12 cellular contexts compared by ENCODE assay signal in the genomic region with DNA sequence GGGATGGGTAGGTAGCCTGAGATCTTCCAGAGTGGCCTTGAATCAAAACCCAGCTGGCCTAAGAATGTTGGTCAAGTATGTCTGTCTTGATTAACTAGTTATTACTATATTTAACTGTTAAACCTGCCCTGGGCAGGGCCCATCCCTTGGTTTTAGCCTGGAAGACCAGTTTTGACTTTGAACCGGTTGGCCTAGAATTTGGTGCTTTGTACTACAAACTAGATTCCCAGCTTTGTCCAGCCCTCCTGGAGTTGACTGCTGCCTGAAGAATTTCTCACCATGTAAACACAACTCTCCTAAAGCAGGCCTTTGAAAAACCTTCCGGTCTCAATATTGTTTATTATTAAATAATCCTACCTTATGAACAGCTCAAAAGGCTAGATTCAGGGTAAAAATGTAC. TPM values are rescaled to one million over a fixed set of nuclear protein-coding genes. Genes with fewer than 3 reads are reported as not detected.
DNase-seq lines count a peak whose midpoint lies in the region; ATAC-seq and TF ChIP-seq lines count a peak whose summit lies in the region.
"Had no signal": no experiment of that assay in that cellular context is flagged by ENCODE, and none has a peak within 500 bp of the region (broad histone marks: within the 10 kb centered on the region; RNA-seq: fewer than 3 reads in every experiment).

No MANE protein-coding gene starts in this region.

- ATAC-seq in left lung = peak; percentile 4
- ATAC-seq in T-helper 17 cell = no peak

- H3K4me3 ChIP-seq in left lung = no peak overlapping the region

- intact Hi-C loops in left lung (cut with DNase I) = no loop called here

- H3K27me3 ChIP-seq in left lung = no peaks in the 10 kb centered on the region

- H3K4me3 Mint-ChIP-seq in type B pancreatic cell (peak overlapping the region; percentile 46), T-helper 17 cell (no peak overlapping the region)
- H3K4me3 Mint-ChIP-seq: CD4-positive, CD25-positive, alpha-beta regulatory T cell had no signal

- H3K4me1 Mint-ChIP-seq in type B pancreatic cell (ENCODE audit: unreplicated experiment) (peaks cover 29% of the 10 kb centered on the region), T-helper 17 cell (peaks cover 29% of the 10 kb centered on the region)

- no peaks in the 10 kb centered on the region for H3K36me3 ChIP-seq in left lung
- H3K36me3 ChIP-seq: WERI-Rb-1 had no signal

- H3K36me3 Mint-ChIP-seq in type B pancreatic cell (no peaks in the 10 kb centered on the region), T-helper 17 cell (ENCODE audit: low read depth) (no peaks in the 10 kb centered on the region)

- peaks cover 8 to 32% of the 10 kb centered on the region in 2 donors for H3K4me1 ChIP-seq in left lung

- DNase-seq in DMS53 (lab: John Stamatoyannopoulos, UW) (peak; percentile 23), DMS53 treated with DMSO at 0.1 percent for 48 hours (lab: John Stamatoyannopoulos, UW; ENCODE audit: unreplicated experiment) (no peak), left lung (no peak), type B pancreatic cell (ENCODE audit: extremely low spot score, unreplicated experiment) (no peak), GM03348 (ENCODE audit: low spot score) (no peak), T-helper 17 cell (no peak)
- DNase-seq: 8988T; CD4-positive, CD25-positive, alpha-beta regulatory T cell; islet precursor cell; stimulated activated CD4-positive, alpha-beta T cell treated with anti-CD3 and anti-CD28 coated beads, Interleukin-12 subunit alpha, Interleukin-12 subunit beta, amount 100 ng/mL, for 4 hours; WERI-Rb-1 had no signal

- H3K9me3 ChIP-seq in left lung = no peaks in the 10 kb centered on the region
- H3K9me3 ChIP-seq in T-helper 17 cell (ENCODE audit: control insufficient read depth, low read length, poor library complexity, severe bottlenecking) = no peaks in the 10 kb centered on the region

- H3K9me3 Mint-ChIP-seq in type B pancreatic cell = no peaks in the 10 kb centered on the region

- H3K27ac Mint-ChIP-seq in type B pancreatic cell = peak overlapping the region; percentile 96
- no peak overlapping the region for H3K27ac Mint-ChIP-seq in T-helper 17 cell
- H3K27ac Mint-ChIP-seq: CD4-positive, CD25-positive, alpha-beta regulatory T cell had no signal

- no peak overlapping the region for H3K27ac ChIP-seq in left lung
- H3K27ac ChIP-seq: WERI-Rb-1 had no signal

- TF ChIP-seq CTCF in left lung (IDR thresholded peaks at IDR 0.05) (no peak), type B pancreatic cell (conservative IDR thresholded peaks at IDR 0.05) (no peak)

- no peaks in the 10 kb centered on the region for H3K27me3 Mint-ChIP-seq in type B pancreatic cell
- no peaks in the 10 kb centered on the region for H3K27me3 Mint-ChIP-seq in T-helper 17 cell
- H3K27me3 Mint-ChIP-seq: CD4-positive, CD25-positive, alpha-beta regulatory T cell had no signal

RNA-seq across cellular contexts. Expression of a gene that starts 16.0 kb away (rescaled TPM):
- total RNA-seq in left lung (under 1 TPM; 0.32 to 0.71 TPM), type B pancreatic cell (ENCODE audit: low replicate concordance) (1.1 and 1.3 TPM in 2 replicates), T-helper 17 cell (1 to 10 TPM in 1 of 2 donors, under 1 TPM in 1; 0.89 to 1.2 TPM)
- total RNA-seq: RPMI7951 had no signal

RNA-seq across cellular contexts. Expression of a gene that starts 21.1 kb away (rescaled TPM):
- total RNA-seq in left lung (10 to 100 TPM; 23.6 to 26.2 TPM), type B pancreatic cell (ENCODE audit: low replicate concordance) (31.6 and 45.0 TPM in 2 replicates), T-helper 17 cell (10 to 100 TPM; 19.5 to 22.7 TPM)

RNA-seq across cellular contexts. Expression of a gene that starts 21.5 kb away (rescaled TPM):
- 10 to 100 TPM; 24.3 to 32.6 TPM for total RNA-seq in left lung
- total RNA-seq in type B pancreatic cell (ENCODE audit: low replicate concordance) = 23.7 and 38.3 TPM in 2 replicates
- 10 to 100 TPM; 24.1 to 27.7 TPM for total RNA-seq in T-helper 17 cell

RNA-seq across cellular contexts. Expression of a gene that starts 21.9 kb away (rescaled TPM):
- 10 to 100 TPM; 42.1 to 61.5 TPM for total RNA-seq in left lung
- total RNA-seq in type B pancreatic cell (ENCODE audit: low replicate concordance) = 23.3 and 23.5 TPM in 2 replicates
- 10 to 100 TPM; 16.4 to 20.5 TPM for total RNA-seq in T-helper 17 cell

RNA-seq across cellular contexts. Expression of a gene that starts 30.8 kb away (rescaled TPM):
- total RNA-seq in left lung (10 to 100 TPM; 60.4 to 83.1 TPM), type B pancreatic cell (ENCODE audit: low replicate concordance) (30.4 and 32.0 TPM in 2 replicates), T-helper 17 cell (10 to 100 TPM; 31.4 to 33.1 TPM)
